9 cellular contexts compared by ENCODE assay signal in the genomic region with DNA sequence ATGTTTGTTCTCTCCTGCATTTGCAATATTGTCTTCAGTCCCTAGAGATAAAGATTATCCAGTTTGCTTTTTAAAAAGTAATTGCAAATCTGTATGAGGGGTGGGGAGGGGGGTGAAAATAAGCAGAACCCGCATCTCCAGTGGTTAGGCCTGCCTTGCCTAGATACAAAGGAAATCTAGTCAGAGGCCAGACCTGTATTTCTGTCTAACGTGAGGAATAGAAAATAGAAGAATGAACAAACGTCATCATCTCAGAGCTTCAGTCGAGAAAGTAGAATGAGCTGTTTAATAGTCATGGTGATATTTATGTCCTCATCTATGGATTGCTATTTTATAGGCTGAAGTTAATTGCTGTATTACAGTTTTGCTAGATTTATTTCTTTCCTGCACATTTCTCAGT.
"Had no signal": no experiment of that assay in that cellular context is flagged by ENCODE, and none has a peak within 500 bp of the region (broad histone marks: within the 10 kb centered on the region; RNA-seq: fewer than 3 reads in every experiment).

No MANE protein-coding gene starts in this region.

- H3K9me3 ChIP-seq: gastrocnemius medialis had no signal

- H3K27me3 ChIP-seq: gastrocnemius medialis had no signal

- H3K27ac Mint-ChIP-seq: activated naive CD4-positive, alpha-beta T cell treated with anti-CD3 and anti-CD28 coated beads, Interleukin-2, amount 50 U/mL, for 24 hours; naive thymus-derived CD4-positive, alpha-beta T cell had no signal

- H3K36me3 ChIP-seq: gastrocnemius medialis had no signal

- H3K27ac ChIP-seq: gastrocnemius medialis had no signal

- DNase-seq: activated CD4-positive, alpha-beta T cell treated with anti-CD3 and anti-CD28 coated beads, Interleukin-2, amount 50 U/mL, for 4 hours; activated CD4-positive, CD25-positive, alpha-beta regulatory T cell treated with anti-CD3 and anti-CD28 coated beads, Interleukin-2, amount 50 U/mL, for 72 hours; activated T-cell treated with anti-CD3 and anti-CD28 coated beads, Interleukin-2, amount 50 U/mL, for 1 hour; gastrocnemius medialis; kidney; naive thymus-derived CD4-positive, alpha-beta T cell; stimulated activated CD4-positive, alpha-beta T cell treated with anti-CD3 and anti-CD28 coated beads, Interleukin-12 subunit alpha, Interleukin-12 subunit beta, amount 100 ng/mL, for 4 hours; stimulated activated naive CD8-positive, alpha-beta T cell treated with anti-CD3 and anti-CD28 coated beads, Interleukin-15, Interleukin-2, amounts not matched to agents 100 U/mL and 50 U/mL, for 24 hours had no signal

- ATAC-seq: naive thymus-derived CD4-positive, alpha-beta T cell; stimulated activated naive CD8-positive, alpha-beta T cell treated with anti-CD3 and anti-CD28 coated beads, Interleukin-15, Interleukin-2, amounts not matched to agents 100 U/mL and 50 U/mL, for 24 hours had no signal

- H3K9me3 Mint-ChIP-seq: activated naive CD4-positive, alpha-beta T cell treated with anti-CD3 and anti-CD28 coated beads, Interleukin-2, amount 50 U/mL, for 24 hours had no signal

- H3K4me1 Mint-ChIP-seq: activated naive CD4-positive, alpha-beta T cell treated with anti-CD3 and anti-CD28 coated beads, Interleukin-2, amount 50 U/mL, for 24 hours; naive thymus-derived CD4-positive, alpha-beta T cell had no signal

- H3K27me3 Mint-ChIP-seq: activated naive CD4-positive, alpha-beta T cell treated with anti-CD3 and anti-CD28 coated beads, Interleukin-2, amount 50 U/mL, for 24 hours had no signal

- H3K4me3 Mint-ChIP-seq: activated naive CD4-positive, alpha-beta T cell treated with anti-CD3 and anti-CD28 coated beads, Interleukin-2, amount 50 U/mL, for 24 hours; naive thymus-derived CD4-positive, alpha-beta T cell had no signal

- H3K36me3 Mint-ChIP-seq: activated naive CD4-positive, alpha-beta T cell treated with anti-CD3 and anti-CD28 coated beads, Interleukin-2, amount 50 U/mL, for 24 hours; naive thymus-derived CD4-positive, alpha-beta T cell had no signal

- H3K4me3 ChIP-seq: gastrocnemius medialis had no signal
